Comparison of ENCODE assay signal across 8 cellular contexts in the genomic region with DNA sequence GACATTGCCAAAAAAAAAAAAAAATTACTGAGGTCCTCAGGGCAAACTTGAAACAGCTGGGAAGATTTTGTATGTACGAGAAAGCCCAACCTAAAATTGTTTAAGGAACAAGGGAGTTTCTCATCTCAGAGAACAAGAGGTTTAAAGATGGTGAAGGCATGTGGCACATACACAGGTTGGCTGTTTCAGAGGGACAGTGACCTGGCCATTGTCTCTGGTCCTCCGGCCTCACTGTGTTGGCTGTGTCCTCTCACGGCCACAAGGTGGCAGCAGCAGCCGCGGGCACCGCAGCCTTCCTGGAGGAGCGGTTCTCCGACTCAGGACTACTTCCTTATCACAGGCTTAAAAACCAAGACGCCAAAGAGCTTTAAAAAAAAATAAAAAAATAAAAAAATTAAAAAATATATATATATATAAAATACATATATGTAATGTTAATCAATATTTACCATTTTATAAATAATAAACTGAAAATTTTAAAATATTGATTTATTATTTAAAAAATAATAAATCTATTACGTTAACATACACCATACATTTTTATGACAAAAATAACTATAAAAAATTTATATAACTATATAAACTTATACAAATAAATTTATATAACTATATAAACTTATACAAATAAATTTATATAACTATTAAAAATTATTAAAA. TPM values are rescaled to one million over a fixed set of nuclear protein-coding genes. Genes with fewer than 3 reads are reported as not detected.
DNase-seq lines count a peak whose midpoint lies in the region; ATAC-seq and TF ChIP-seq lines count a peak whose summit lies in the region.

No MANE protein-coding gene starts in this region.

- H3K36me3 ChIP-seq in kidney epithelial cell (ENCODE audit: control insufficient read depth, insufficient read depth, low read length) = no peaks in the 10 kb centered on the region

- TF ChIP-seq CTCF in kidney epithelial cell (IDR thresholded peaks at IDR 0.05; ENCODE audit: insufficient read depth, low read length, poor library complexity, severe bottlenecking) = peak; percentile 97

- peak; percentile 88 for ATAC-seq in HG03095 (IDR thresholded peaks at IDR 0.05; ENCODE audit: unreplicated experiment)

- no peak overlapping the region for H3K4me3 ChIP-seq in kidney epithelial cell (ENCODE audit: low read depth, low read length)

- no peaks in the 10 kb centered on the region for H3K27me3 ChIP-seq in kidney epithelial cell (ENCODE audit: control insufficient read depth, insufficient read depth, low read length)

- DNase-seq in NK-92 treated with Interleukin-12 subunit alpha and Interleukin-12 subunit beta, amount 100 ng/mL, for 24 hours (lab: John Stamatoyannopoulos, UW) = peak; percentile 59
- DNase-seq in NK-92 (lab: John Stamatoyannopoulos, UW; ENCODE audit: unreplicated experiment) (no peak), NCI-H345 treated with DMSO at 0.1 percent for 48 hours (lab: John Stamatoyannopoulos, UW; ENCODE audit: unreplicated experiment) (peak; percentile 48), kidney epithelial cell (ENCODE audit: low read depth) (no peak)
- peak; percentile 78 for DNase-seq in activated CD4-positive, CD25-positive, alpha-beta regulatory T cell treated with anti-CD3 and anti-CD28 coated beads, Interleukin-2, amount 50 U/mL, for 72 hours
- peak; percentile 67 for DNase-seq in central memory CD4-positive, alpha-beta T cell
- DNase-seq in stimulated activated CD4-positive, alpha-beta T cell treated with anti-CD3 and anti-CD28 coated beads, Interleukin-2, amount 100 ng/mL, for 4 hours (ENCODE audit: low read depth) = peak; percentile 59

RNA-seq across cellular contexts. Expression of a gene that starts 52.8 kb away (rescaled TPM):
- total RNA-seq in kidney epithelial cell = 3.4 and 7.6 TPM in 2 replicates

RNA-seq across cellular contexts. Expression of a gene that starts 52.9 kb away (rescaled TPM):
- 9.2 and 9.5 TPM in 2 replicates for total RNA-seq in kidney epithelial cell

Comparison
In these comparisons a context has a peak if more than half of its experiments do, and no peak if none do; other contexts are left out.
1. DNase-seq: peak in NK-92 treated with Interleukin-12 subunit alpha and Interleukin-12 subunit beta, amount 100 ng/mL, for 24 hours (single experiment), NCI-H345 treated with DMSO at 0.1 percent for 48 hours (single experiment), activated CD4-positive, CD25-positive, alpha-beta regulatory T cell treated with anti-CD3 and anti-CD28 coated beads, Interleukin-2, amount 50 U/mL, for 72 hours (single experiment), central memory CD4-positive, alpha-beta T cell (single experiment) and stimulated activated CD4-positive, alpha-beta T cell treated with anti-CD3 and anti-CD28 coated beads, Interleukin-2, amount 100 ng/mL, for 4 hours (single experiment); none in NK-92 (single experiment) and kidney epithelial cell (single experiment).